11 cellular contexts compared by ENCODE assay signal in genomic region chr1:202623075-202623474, GRCh38.
DNase-seq lines count a peak whose midpoint lies in the region; ATAC-seq and TF ChIP-seq lines count a peak whose summit lies in the region.
"Had no signal": no experiment of that assay in that cellular context is flagged by ENCODE, and none has a peak within 500 bp of the region (broad histone marks: within the 10 kb centered on the region; RNA-seq: fewer than 3 reads in every experiment).

No MANE protein-coding gene starts in this region.

- H3K27ac ChIP-seq in SJCRH30, result peak overlapping the region; percentile 91
- peak overlapping the region in 2 of 4 donors; percentile 22 to 31 for H3K27ac ChIP-seq in gastroesophageal sphincter
- H3K27ac ChIP-seq: neutrophil, thyroid gland had no signal

- no peak for TF ChIP-seq POLR2A in gastroesophageal sphincter (IDR thresholded peaks at IDR 0.05)

- no peak for TF ChIP-seq CTCF in gastroesophageal sphincter (IDR thresholded peaks at IDR 0.05)

- H3K4me1 ChIP-seq in SJCRH30, result peaks cover 16% of the 10 kb centered on the region
- H3K4me1 ChIP-seq in gastroesophageal sphincter, result peaks cover 0 to 41% (median 12%) of the 10 kb centered on the region in 3 donors
- H3K4me1 ChIP-seq: thyroid gland had no signal

- intact Hi-C loops in posterior vena cava (cut with DNase I), result loop anchor here in 1 of 2 donors (10.0 kb wide), 1 partner anchor 158 kb away; no protein-coding TSS in a partner anchor

- TF ChIP-seq EP300 in gastroesophageal sphincter (IDR thresholded peaks at IDR 0.05), result no peak

- H3K4me3 ChIP-seq in SJCRH30 (peak overlapping the region; percentile 57), gastroesophageal sphincter (peak overlapping the region in 1 of 2 donors; percentile 10)
- H3K4me3 ChIP-seq: thyroid gland had no signal

- peak; percentile 58 for ATAC-seq in gastroesophageal sphincter
- ATAC-seq in GM18909 (IDR thresholded peaks at IDR 0.05; ENCODE audit: poor library complexity, unreplicated experiment), result no peak
- ATAC-seq in GM21526 (IDR thresholded peaks at IDR 0.05; ENCODE audit: low FRiP score, unreplicated experiment), result no peak

- H3K9me3 ChIP-seq in SJCRH30 (replicated peaks) (no peaks in the 10 kb centered on the region), gastroesophageal sphincter (no peaks in the 10 kb centered on the region)
- H3K9me3 ChIP-seq: neutrophil, thyroid gland had no signal

- peak; percentile 30 for DNase-seq in EL
- DNase-seq in SJCRH30, result peak; percentile 77 to 79
- DNase-seq in posterior vena cava (ENCODE audit: low spot score), result peak; percentile 84
- DNase-seq in activated gamma-delta T cell (lab: John Stamatoyannopoulos, UW), result no peak
- no peak for DNase-seq in putamen (ENCODE audit: low spot score)
- DNase-seq: effector CD4-positive, alpha-beta T cell; thyroid gland had no signal

- WGBS in gastroesophageal sphincter (ENCODE audit: low coverage in 1 of 2), 2 donors, result 7% methylated on average over 3 of the region's 7 CpGs; no CpG with 5 or more reads in 1 of the 2 donors

- H3K36me3 ChIP-seq in SJCRH30, result no peaks in the 10 kb centered on the region
- no peaks in the 10 kb centered on the region for H3K36me3 ChIP-seq in gastroesophageal sphincter
- H3K36me3 ChIP-seq: neutrophil, thyroid gland had no signal

- H3K27me3 ChIP-seq in SJCRH30 (no peaks in the 10 kb centered on the region), gastroesophageal sphincter (no peaks in the 10 kb centered on the region)
- H3K27me3 ChIP-seq: thyroid gland had no signal

Comparison
In these comparisons a context has a peak if more than half of its experiments do, and no peak if none do; other contexts are left out.
1. DNase-seq: peak in EL (single experiment), SJCRH30 (2 of 2) and posterior vena cava (single experiment); none in activated gamma-delta T cell (single experiment) and putamen (single experiment).